ENCODE assay signal across 16 cellular contexts in the genomic region with DNA sequence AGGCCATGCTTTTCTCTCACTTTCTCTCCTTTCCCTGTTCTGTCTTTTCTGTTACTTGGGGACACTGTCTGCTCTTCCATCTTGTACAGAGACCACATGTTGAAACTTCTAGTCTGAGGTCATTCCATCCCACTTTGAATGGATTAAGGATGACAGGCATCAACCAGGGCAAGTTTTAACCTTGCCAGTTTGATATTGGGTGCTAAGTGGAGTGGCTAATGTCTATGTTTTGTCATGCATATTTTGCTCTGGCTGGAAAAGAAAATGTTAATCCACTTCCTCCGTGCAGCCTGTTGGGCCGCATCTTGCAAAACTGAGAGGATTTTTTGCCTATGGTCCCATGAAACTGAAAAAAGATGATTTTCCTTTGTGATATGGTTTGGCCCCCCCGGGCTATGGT.
DNase-seq lines count a peak whose midpoint lies in the region; ATAC-seq and TF ChIP-seq lines count a peak whose summit lies in the region.
"Had no signal": no experiment of that assay in that cellular context is flagged by ENCODE, and none has a peak within 500 bp of the region (broad histone marks: within the 10 kb centered on the region; RNA-seq: fewer than 3 reads in every experiment).

No MANE protein-coding gene starts in this region.

- CTCF ChIA-PET in activated CD4-positive, alpha-beta T cell treated with anti-CD3 and anti-CD28 coated beads for 36 hours (lab: Charles Lee), result no interaction called here
- CTCF ChIA-PET in activated naive CD4-positive, alpha-beta T cell treated with anti-CD3 and anti-CD28 coated beads for 36 hours (lab: Charles Lee), result no interaction called here

- 67 to 79% methylated on average over 3 of the region's 3 CpGs for WGBS in endodermal cell (ENCODE audit: insufficient coverage in 1 of 2, insufficient read length in 1 of 2), 2 experiments

- H3K36me3 ChIP-seq in endodermal cell (ENCODE audit: control insufficient read depth, insufficient read depth, low read length), result no peaks in the 10 kb centered on the region

- intact Hi-C loops in activated CD4-positive, alpha-beta T cell treated with anti-CD3 and anti-CD28 coated beads for 36 hours (cut with DNase I, micrococcal nuclease), result no loop called here
- intact Hi-C loops in activated naive CD4-positive, alpha-beta T cell treated with anti-CD3 and anti-CD28 coated beads for 36 hours (cut with micrococcal nuclease), result no loop called here

- H3K36me3 Mint-ChIP-seq in activated naive CD8-positive, alpha-beta T cell, result no peaks in the 10 kb centered on the region
- no peaks in the 10 kb centered on the region for H3K36me3 Mint-ChIP-seq in activated naive CD8-positive, alpha-beta T cell treated with anti-CD3 and anti-CD28 coated beads for 36 hours
- peaks cover under 1% of the 10 kb centered on the region for H3K36me3 Mint-ChIP-seq in endodermal cell (ENCODE audit: low read depth)
- peaks cover 1% of the 10 kb centered on the region for H3K36me3 Mint-ChIP-seq in neural crest cell (ENCODE audit: low read depth)
- H3K36me3 Mint-ChIP-seq in activated CD4-positive, alpha-beta T cell treated with anti-CD3 and anti-CD28 coated beads for 36 hours (ENCODE audit: low read depth), result no peaks in the 10 kb centered on the region
- no peaks in the 10 kb centered on the region for H3K36me3 Mint-ChIP-seq in activated naive CD4-positive, alpha-beta T cell treated with anti-CD3 and anti-CD28 coated beads for 36 hours (ENCODE audit: low read depth)
- H3K36me3 Mint-ChIP-seq: CD4-positive, alpha-beta memory T cell had no signal

- H3K4me1 ChIP-seq in endodermal cell (ENCODE audit: control insufficient read depth, insufficient read depth, low read length), result no peaks in the 10 kb centered on the region
- H3K4me1 ChIP-seq: A549 had no signal

- H3K9ac ChIP-seq in endodermal cell (ENCODE audit: extremely low read depth, low read length, poor library complexity, severe bottlenecking), result no peak overlapping the region

- POLR2A ChIA-PET in activated CD4-positive, alpha-beta T cell treated with anti-CD3 and anti-CD28 coated beads for 36 hours (lab: Charles Lee), result no interaction called here

- DNase-seq in activated naive CD8-positive, alpha-beta T cell treated with anti-CD3 and anti-CD28 coated beads for 36 hours, result no peak
- no peak for DNase-seq in endodermal cell
- DNase-seq in neural crest cell (ENCODE audit: low read depth, low spot score), result no peak
- no peak for DNase-seq in activated CD4-positive, alpha-beta T cell treated with anti-CD3 and anti-CD28 coated beads for 36 hours
- no peak for DNase-seq in activated naive CD4-positive, alpha-beta T cell treated with anti-CD3 and anti-CD28 coated beads for 36 hours
- DNase-seq: AML-193; Calu3; CD4-positive, alpha-beta memory T cell; DMS79 treated with DMSO at 0.1 percent for 48 hours; KG1 had no signal

- H3K9me3 Mint-ChIP-seq in activated naive CD8-positive, alpha-beta T cell (ENCODE audit: low read depth), result no peaks in the 10 kb centered on the region
- no peaks in the 10 kb centered on the region for H3K9me3 Mint-ChIP-seq in activated naive CD8-positive, alpha-beta T cell treated with anti-CD3 and anti-CD28 coated beads for 36 hours
- peaks cover 3% of the 10 kb centered on the region for H3K9me3 Mint-ChIP-seq in endodermal cell
- H3K9me3 Mint-ChIP-seq in neural crest cell, result peaks cover 2% of the 10 kb centered on the region
- H3K9me3 Mint-ChIP-seq in activated CD4-positive, alpha-beta T cell treated with anti-CD3 and anti-CD28 coated beads for 36 hours (ENCODE audit: low read depth), result no peaks in the 10 kb centered on the region
- H3K9me3 Mint-ChIP-seq in activated naive CD4-positive, alpha-beta T cell treated with anti-CD3 and anti-CD28 coated beads for 36 hours, result no peaks in the 10 kb centered on the region

- H3K4me3 Mint-ChIP-seq in activated naive CD8-positive, alpha-beta T cell, result no peak overlapping the region
- no peak overlapping the region for H3K4me3 Mint-ChIP-seq in activated naive CD8-positive, alpha-beta T cell treated with anti-CD3 and anti-CD28 coated beads for 36 hours
- no peak overlapping the region for H3K4me3 Mint-ChIP-seq in endodermal cell
- H3K4me3 Mint-ChIP-seq in neural crest cell, result no peak overlapping the region
- no peak overlapping the region for H3K4me3 Mint-ChIP-seq in activated CD4-positive, alpha-beta T cell treated with anti-CD3 and anti-CD28 coated beads for 36 hours
- H3K4me3 Mint-ChIP-seq in activated naive CD4-positive, alpha-beta T cell treated with anti-CD3 and anti-CD28 coated beads for 36 hours, result no peak overlapping the region
- H3K4me3 Mint-ChIP-seq: CD4-positive, alpha-beta memory T cell had no signal

- no peaks in the 10 kb centered on the region for H3K9me3 ChIP-seq in endodermal cell (ENCODE audit: control insufficient read depth, low read length)
- H3K9me3 ChIP-seq: A549 had no signal

- TF ChIP-seq CTCF in endodermal cell (conservative IDR thresholded peaks at IDR 0.05) (no peak), neural crest cell (conservative IDR thresholded peaks at IDR 0.05) (no peak)

- peak overlapping the region; percentile 41 for H3K27ac Mint-ChIP-seq in activated naive CD8-positive, alpha-beta T cell
- no peak overlapping the region for H3K27ac Mint-ChIP-seq in activated naive CD8-positive, alpha-beta T cell treated with anti-CD3 and anti-CD28 coated beads for 36 hours
- H3K27ac Mint-ChIP-seq in endodermal cell (peak overlapping the region; percentile 4), neural crest cell (ENCODE audit: unreplicated experiment) (peak overlapping the region; percentile 15)
- H3K27ac Mint-ChIP-seq in activated CD4-positive, alpha-beta T cell treated with anti-CD3 and anti-CD28 coated beads for 36 hours, result no peak overlapping the region
- no peak overlapping the region for H3K27ac Mint-ChIP-seq in activated naive CD4-positive, alpha-beta T cell treated with anti-CD3 and anti-CD28 coated beads for 36 hours
- H3K27ac Mint-ChIP-seq: CD4-positive, alpha-beta memory T cell had no signal

- H3K27me3 ChIP-seq in endodermal cell (ENCODE audit: control insufficient read depth, insufficient read depth, low read length, poor library complexity, severe bottlenecking), result no peaks in the 10 kb centered on the region

- no peak overlapping the region for H3K4me3 ChIP-seq in endodermal cell (ENCODE audit: low read length)
- H3K4me3 ChIP-seq: A549, GM12878 had no signal

- H3K27me3 Mint-ChIP-seq in activated naive CD8-positive, alpha-beta T cell, result peaks cover 12% of the 10 kb centered on the region
- peaks cover 25% of the 10 kb centered on the region for H3K27me3 Mint-ChIP-seq in activated naive CD8-positive, alpha-beta T cell treated with anti-CD3 and anti-CD28 coated beads for 36 hours
- H3K27me3 Mint-ChIP-seq in endodermal cell (ENCODE audit: insufficient read depth), result no peaks in the 10 kb centered on the region
- H3K27me3 Mint-ChIP-seq in neural crest cell (ENCODE audit: low read depth), result no peaks in the 10 kb centered on the region
- peaks cover 6% of the 10 kb centered on the region for H3K27me3 Mint-ChIP-seq in activated CD4-positive, alpha-beta T cell treated with anti-CD3 and anti-CD28 coated beads for 36 hours
- H3K27me3 Mint-ChIP-seq in activated naive CD4-positive, alpha-beta T cell treated with anti-CD3 and anti-CD28 coated beads for 36 hours (ENCODE audit: low read depth), result peaks cover 3% of the 10 kb centered on the region

- ATAC-seq in activated CD4-positive, alpha-beta T cell treated with anti-CD3 and anti-CD28 coated beads for 36 hours, result no peak
- no peak for ATAC-seq in GM18519 (IDR thresholded peaks at IDR 0.05; ENCODE audit: low FRiP score, unreplicated experiment)
- ATAC-seq: A549, GM12878 had no signal

- H3K4me1 Mint-ChIP-seq in activated naive CD8-positive, alpha-beta T cell (ENCODE audit: low read depth), result no peaks in the 10 kb centered on the region
- H3K4me1 Mint-ChIP-seq in activated naive CD8-positive, alpha-beta T cell treated with anti-CD3 and anti-CD28 coated beads for 36 hours, result no peaks in the 10 kb centered on the region
- H3K4me1 Mint-ChIP-seq in endodermal cell, result peaks cover 12% of the 10 kb centered on the region
- peaks cover 3% of the 10 kb centered on the region for H3K4me1 Mint-ChIP-seq in neural crest cell
- H3K4me1 Mint-ChIP-seq in activated CD4-positive, alpha-beta T cell treated with anti-CD3 and anti-CD28 coated beads for 36 hours, result no peaks in the 10 kb centered on the region
- H3K4me1 Mint-ChIP-seq in activated naive CD4-positive, alpha-beta T cell treated with anti-CD3 and anti-CD28 coated beads for 36 hours (ENCODE audit: low read depth), result no peaks in the 10 kb centered on the region
- H3K4me1 Mint-ChIP-seq: CD4-positive, alpha-beta memory T cell had no signal

- no peak overlapping the region for H3K27ac ChIP-seq in endodermal cell (ENCODE audit: low read depth, low read length)
- H3K27ac ChIP-seq: 22Rv1, A549, C4-2B had no signal

Comparison
In these comparisons a context has a peak if more than half of its experiments do, and no peak if none do; other contexts are left out.
1. H3K27ac Mint-ChIP-seq: peak in activated naive CD8-positive, alpha-beta T cell (single experiment), endodermal cell (single experiment) and neural crest cell (single experiment); none in activated naive CD8-positive, alpha-beta T cell treated with anti-CD3 and anti-CD28 coated beads for 36 hours (single experiment), activated CD4-positive, alpha-beta T cell treated with anti-CD3 and anti-CD28 coated beads for 36 hours (single experiment) and activated naive CD4-positive, alpha-beta T cell treated with anti-CD3 and anti-CD28 coated beads for 36 hours (single experiment).